In genomic region chr4:41889328-41889727, GRCh38 we compare ENCODE assay signal across 1 cellular context.
TF ChIP-seq lines count a peak whose summit lies in the region.

No MANE protein-coding gene starts in this region.

TF ChIP-seq in K562, 482 proteins besides CTCF, POLR2A, EP300 and RAD21:
- no peak for TF ChIP-seq NR2F6 (CRISPR knock-in tag; IDR thresholded peaks at IDR 0.05)
- TF ChIP-seq ZNF449 (CRISPR knock-in tag; IDR thresholded peaks at IDR 0.05) = no peak
- no peak for TF ChIP-seq PHTF2 (CRISPR knock-in tag; IDR thresholded peaks at IDR 0.05)
- no peak for TF ChIP-seq ATF3 (IDR thresholded peaks at IDR 0.05)
- no peak for TF ChIP-seq ATF3 (CRISPR knock-in tag; conservative IDR thresholded peaks at IDR 0.05)
- no peak for TF ChIP-seq CEBPG (CRISPR knock-in tag; IDR thresholded peaks at IDR 0.05)
- TF ChIP-seq CEBPG (tag; conservative IDR thresholded peaks at IDR 0.05 in 1 of 2, IDR thresholded peaks at IDR 0.05 in 1 of 2) = no peak
- no peak for TF ChIP-seq ZNF655 (CRISPR knock-in tag; IDR thresholded peaks at IDR 0.05)
- no peak for TF ChIP-seq HBP1 (CRISPR knock-in tag; IDR thresholded peaks at IDR 0.05)
- no peak for TF ChIP-seq ETV6 (IDR thresholded peaks at IDR 0.05; ENCODE audit: borderline replicate concordance in 1 of 2, low read depth in 2 of 2, low read length in 1 of 2)
- no peak for TF ChIP-seq ETV6 (CRISPR knock-in tag; IDR thresholded peaks at IDR 0.05; ENCODE audit: borderline replicate concordance)
- no peak for TF ChIP-seq CHD4 (IDR thresholded peaks at IDR 0.05; ENCODE audit: insufficient read depth, insufficient replicate concordance, low read depth, low read length, poor library complexity, severe bottlenecking)
- no peak for TF ChIP-seq RBM17 (IDR thresholded peaks at IDR 0.05; ENCODE audit: borderline replicate concordance, low read depth, low read length)
- no peak for TF ChIP-seq CREM (IDR thresholded peaks at IDR 0.05; ENCODE audit: low read depth)
- no peak for TF ChIP-seq SREBF1 (IDR thresholded peaks at IDR 0.05; ENCODE audit: borderline replicate concordance, low read depth, low read length)
- TF ChIP-seq NFIC (IDR thresholded peaks at IDR 0.05) = no peak
- no peak for TF ChIP-seq ZNF395 (CRISPR knock-in tag; IDR thresholded peaks at IDR 0.05)
